Comparison of ENCODE assay signal across 17 cellular contexts in genomic region chr1:55230654-55231053, GRCh38.
"Had no signal": no experiment of that assay in that cellular context is flagged by ENCODE, and none has a peak within 500 bp of the region (broad histone marks: within the 10 kb centered on the region; RNA-seq: fewer than 3 reads in every experiment).

No MANE protein-coding gene starts in this region.

- DNase-seq: activated CD4-positive, alpha-beta T cell treated with anti-CD3 and anti-CD28 coated beads, Interleukin-2, amount 50 U/mL, for 48 hours; activated naive CD4-positive, alpha-beta T cell treated with Interleukin-2 at 50 U/mL for 16 hours; anterior cingulate cortex; cerebellar nuclear complex; effector CD8-positive, alpha-beta T cell; foreskin keratinocyte; naive B cell; ovary; small intestine; T-cell; T1000; testis; upper lobe of right lung; WERI-Rb-1 had no signal

- H3K9me3 ChIP-seq: ovary, testis, upper lobe of right lung had no signal

- ATAC-seq: activated T-helper 17 cell treated with anti-CD3 and anti-CD28 coated beads, Interleukin-2, amount 50 U/mL, for 72 hours; foreskin keratinocyte; T-cell; upper lobe of right lung had no signal

- H3K27me3 ChIP-seq: foreskin keratinocyte, neural progenitor cell, ovary, testis, upper lobe of right lung had no signal

- H3K36me3 ChIP-seq: neural progenitor cell, ovary, upper lobe of right lung, WERI-Rb-1 had no signal

- H3K9ac ChIP-seq: neural progenitor cell had no signal

- H3K4me3 ChIP-seq: lung, neural progenitor cell, ovary, testis, upper lobe of right lung had no signal

- H3K27ac ChIP-seq: foreskin keratinocyte, neural progenitor cell, ovary, testis, upper lobe of right lung, WERI-Rb-1 had no signal

- H3K4me1 ChIP-seq: neural progenitor cell, testis, upper lobe of right lung had no signal
